In the genomic region with DNA sequence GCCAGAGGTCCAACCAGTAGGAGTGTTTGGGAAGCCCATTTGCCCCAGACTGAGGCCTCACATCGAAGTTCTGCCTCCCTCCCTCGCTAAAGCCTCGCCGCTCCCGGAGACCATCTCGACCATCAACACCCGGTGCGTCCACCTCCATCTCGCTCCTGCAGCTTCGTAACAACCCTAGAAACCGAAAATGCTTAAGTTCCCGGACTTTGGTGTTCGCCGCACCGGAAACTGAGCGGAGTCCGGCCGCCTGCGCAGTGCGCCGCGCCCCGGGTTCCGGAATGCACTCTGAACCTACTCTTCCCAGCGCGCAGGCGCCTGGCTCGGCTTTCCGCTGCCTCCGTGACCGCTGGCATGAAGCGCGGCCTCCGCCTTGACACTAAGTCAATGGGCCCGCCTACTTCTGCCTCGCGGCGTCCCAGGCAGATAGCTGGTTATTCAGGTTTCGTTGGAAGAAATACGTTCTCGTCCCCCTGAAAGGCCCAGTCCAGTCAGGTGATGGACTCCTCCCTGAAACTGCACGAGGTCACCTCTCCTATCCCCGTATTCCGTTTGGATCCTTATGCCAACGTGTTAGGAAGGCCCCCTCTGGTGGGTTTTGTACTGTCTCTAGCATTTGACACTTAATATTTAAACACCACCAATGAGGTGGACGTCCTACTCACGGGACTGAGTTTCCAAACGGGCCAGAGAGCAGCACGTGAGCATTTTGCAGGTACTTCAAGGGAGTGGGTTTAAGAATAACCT, we compare ENCODE assay signal across 8 cellular contexts. TPM values are rescaled to one million over a fixed set of nuclear protein-coding genes. Genes with fewer than 3 reads are reported as not detected.
A peak's percentile ranks its signal among the peaks of the same experiment; 100 is the strongest.
DNase-seq lines count a peak whose midpoint lies in the region; ATAC-seq and TF ChIP-seq lines count a peak whose summit lies in the region.

No MANE protein-coding gene starts in this region.

- TF ChIP-seq POLR2A in GM10847 (IDR thresholded peaks at IDR 0.05; ENCODE audit: extremely low read depth, insufficient read length) = peak; percentile 72

- ATAC-seq in HG02571 (IDR thresholded peaks at IDR 0.05; ENCODE audit: unreplicated experiment) (peak; percentile 95), heart right ventricle (peak; percentile 96 to 98 (median 97))

- no peaks in the 10 kb centered on the region for H4K20me1 ChIP-seq in OCI-LY7 (ENCODE audit: insufficient read depth, low read length)

- no peaks in the 10 kb centered on the region for H3K9me2 ChIP-seq in OCI-LY7 (ENCODE audit: insufficient read depth, low read length)

- peaks cover 31% of the 10 kb centered on the region for H3K36me3 ChIP-seq in OCI-LY7 (ENCODE audit: insufficient read depth, low read length)
- peaks cover 0 to 31% (median 13%) of the 10 kb centered on the region in 9 donors for H3K36me3 ChIP-seq in heart right ventricle

- no peaks in the 10 kb centered on the region for H3K27me3 ChIP-seq in heart right ventricle

- peak overlapping the region; percentile 95 for H3K4me2 ChIP-seq in OCI-LY7 (ENCODE audit: low read length)

- peak overlapping the region; percentile 99 for H2AFZ ChIP-seq in OCI-LY7 (ENCODE audit: low read length)

- H3K36me3 Mint-ChIP-seq in activated naive CD8-positive, alpha-beta T cell treated with anti-CD3 and anti-CD28 coated beads for 36 hours = peaks cover 44% of the 10 kb centered on the region

- peaks cover 3% of the 10 kb centered on the region for H3K9me3 Mint-ChIP-seq in activated naive CD8-positive, alpha-beta T cell treated with anti-CD3 and anti-CD28 coated beads for 36 hours

- no TSS peak for BruUV-seq in OCI-LY7 (replicated peaks; lab: Mats Ljungman, UMichigan)

- H3K4me1 ChIP-seq in OCI-LY7 (ENCODE audit: insufficient read depth, low read length, poor library complexity, severe bottlenecking) (peaks cover 25% of the 10 kb centered on the region), heart right ventricle (peaks cover 8 to 41% (median 24%) of the 10 kb centered on the region in 9 donors)

- H3K27ac ChIP-seq in OCI-LY7 (ENCODE audit: low read depth, low read length, poor library complexity, severe bottlenecking) (peak overlapping the region; percentile 91), heart right ventricle (peak overlapping the region; percentile 59 to 97 (median 91))

- WGBS in heart right ventricle, 2 donors = 1% methylated on average over 49 of the region's 49 CpGs

- TF ChIP-seq CTCF in OCI-LY7 (conservative IDR thresholded peaks at IDR 0.05; ENCODE audit: low read length) = peak; percentile 39; the same call in 1 of the 2 replicates
- TF ChIP-seq CTCF in heart right ventricle (IDR thresholded peaks at IDR 0.05) = peak in 1 of 9 donors; percentile 24

- CTCF ChIA-PET in OCI-LY7 (lab: Charles Lee; ENCODE audit: unreplicated experiment) = interaction anchor here (0.6 to 1.5 kb wide), 2 partner anchors 88 to 258 kb away, joined by 3 read pairs; a partner anchor contains a TSS

- H3K27me3 Mint-ChIP-seq in activated naive CD8-positive, alpha-beta T cell treated with anti-CD3 and anti-CD28 coated beads for 36 hours = no peaks in the 10 kb centered on the region

- DNase-seq in OCI-LY7 (ENCODE audit: low spot score) (peak; percentile 93), heart right ventricle (peak; percentile 92 to 96), putamen (ENCODE audit: low spot score) (peak; percentile 87), NCI-H2029 treated with DMSO at 0.1 percent for 48 hours (lab: John Stamatoyannopoulos, UW) (no peak), cerebellar nuclear complex (lab: John Stamatoyannopoulos, UW) (no peak)
- peak; percentile 96 for DNase-seq in activated naive CD8-positive, alpha-beta T cell treated with anti-CD3 and anti-CD28 coated beads for 36 hours

- peaks cover 38% of the 10 kb centered on the region for H3K79me2 ChIP-seq in OCI-LY7 (ENCODE audit: insufficient read depth, low read depth, low read length)

- H3K4me3 ChIP-seq in OCI-LY7 (ENCODE audit: low read depth, low read length, poor library complexity, severe bottlenecking) (peak overlapping the region; percentile 95), heart right ventricle (peak overlapping the region; percentile 49 to 96 (median 73))

- H3K9me3 ChIP-seq in OCI-LY7 (ENCODE audit: low read length) (no peaks in the 10 kb centered on the region), heart right ventricle (peaks cover 0 to 4% (median 0%) of the 10 kb centered on the region in 11 donors)

- peak overlapping the region; percentile 98 for H3K27ac Mint-ChIP-seq in activated naive CD8-positive, alpha-beta T cell treated with anti-CD3 and anti-CD28 coated beads for 36 hours

- intact Hi-C loops in OCI-LY7 (cut with micrococcal nuclease; ENCODE audit: unreplicated experiment) (loop anchor here (1.0 kb wide), 2 partner anchors 88 to 154 kb away; a partner anchor contains a TSS), heart right ventricle (cut with DNase I) (loop anchor here in 1 of 10 donors (1.0 kb wide), 1 partner anchor 88 kb away; a partner anchor contains a TSS)

- peaks cover 27% of the 10 kb centered on the region for H3K4me1 Mint-ChIP-seq in activated naive CD8-positive, alpha-beta T cell treated with anti-CD3 and anti-CD28 coated beads for 36 hours

- POLR2A ChIA-PET in OCI-LY7 (lab: Charles Lee) = interaction anchor here (0.8 to 2.3 kb wide), 8 partner anchors 10 to 193 kb away, joined by 3 to 16 read pairs (median 6); a partner anchor contains a TSS

- peak overlapping the region; percentile 99 for H3K4me3 Mint-ChIP-seq in activated naive CD8-positive, alpha-beta T cell treated with anti-CD3 and anti-CD28 coated beads for 36 hours

RNA-seq across cellular contexts. Expression of a gene that starts 21.4 kb away (rescaled TPM):
- not detected in 2 replicates for total RNA-seq in OCI-LY7 (2014; rRNA removed; shearing (Covaris generic))
- total RNA-seq in OCI-LY7 (2022) (not detected in 2 replicates), heart right ventricle (1 to 10 TPM in 1 of 10 donors, under 1 TPM in 2, not detected in 7; 0.09 to 2.2 (median 0.15) TPM)
- not detected for total RNA-seq in activated naive CD8-positive, alpha-beta T cell treated with anti-CD3 and anti-CD28 coated beads for 36 hours
- polyA plus RNA-seq in heart right ventricle = 1 to 10 TPM in 1 of 2 donors, under 1 TPM in 1; 0.01 to 1.3 TPM

Comparison
In these comparisons a context has a peak if more than half of its experiments do, and no peak if none do; other contexts are left out.
1. DNase-seq: peak in OCI-LY7 (single experiment), activated naive CD8-positive, alpha-beta T cell treated with anti-CD3 and anti-CD28 coated beads for 36 hours (single experiment), heart right ventricle (2 of 2) and putamen (single experiment); none in NCI-H2029 treated with DMSO at 0.1 percent for 48 hours (single experiment) and cerebellar nuclear complex (0 of 2).